11 cellular contexts compared by ENCODE assay signal in genomic region chr9:99103505-99103904, GRCh38. TPM values are rescaled to one million over a fixed set of nuclear protein-coding genes. Genes with fewer than 3 reads are reported as not detected.
DNase-seq lines count a peak whose midpoint lies in the region; ATAC-seq, FAIRE-seq and TF ChIP-seq lines count a peak whose summit lies in the region.
"Had no signal": no experiment of that assay in that cellular context is flagged by ENCODE, and none has a peak within 500 bp of the region (broad histone marks: within the 10 kb centered on the region; RNA-seq: fewer than 3 reads in every experiment).

No MANE protein-coding gene starts in this region.

- peak overlapping the region; percentile 87 for H3K4me3 Mint-ChIP-seq in T-helper 1 cell treated with Interleukin-12 subunit alpha and Interleukin-12 subunit beta and Interleukin-4 antibody, amounts not matched to agents 30 μg/mL and 1 μg/mL, for 36 hours
- peak overlapping the region; percentile 89 for H3K4me3 Mint-ChIP-seq in stimulated activated memory B cell treated with anti-CD40 and anti-IgM and Interleukin-4, amounts not matched to agents 10 μg/mL and 1 μg/mL and 100 μg/mL, for 72 hours

- peak overlapping the region; percentile 92 for H3K27ac Mint-ChIP-seq in T-helper 1 cell treated with Interleukin-12 subunit alpha and Interleukin-12 subunit beta and Interleukin-4 antibody, amounts not matched to agents 30 μg/mL and 1 μg/mL, for 36 hours
- H3K27ac Mint-ChIP-seq in stimulated activated memory B cell treated with anti-CD40 and anti-IgM and Interleukin-4, amounts not matched to agents 10 μg/mL and 1 μg/mL and 100 μg/mL, for 72 hours = peak overlapping the region; percentile 81

- H3K4me1 Mint-ChIP-seq in T-helper 1 cell treated with Interleukin-12 subunit alpha and Interleukin-12 subunit beta and Interleukin-4 antibody, amounts not matched to agents 30 μg/mL and 1 μg/mL, for 36 hours (ENCODE audit: low read depth) = peaks cover 54% of the 10 kb centered on the region
- peaks cover 43% of the 10 kb centered on the region for H3K4me1 Mint-ChIP-seq in stimulated activated memory B cell treated with anti-CD40 and anti-IgM and Interleukin-4, amounts not matched to agents 10 μg/mL and 1 μg/mL and 100 μg/mL, for 72 hours

- no peak for TF ChIP-seq POLR2A in GM12892 (IDR thresholded peaks at IDR 0.05; ENCODE audit: low read depth, low read length)

- no peaks in the 10 kb centered on the region for H3K27me3 Mint-ChIP-seq in T-helper 1 cell treated with Interleukin-12 subunit alpha and Interleukin-12 subunit beta and Interleukin-4 antibody, amounts not matched to agents 30 μg/mL and 1 μg/mL, for 36 hours (ENCODE audit: low read depth)
- no peaks in the 10 kb centered on the region for H3K27me3 Mint-ChIP-seq in stimulated activated memory B cell treated with anti-CD40 and anti-IgM and Interleukin-4, amounts not matched to agents 10 μg/mL and 1 μg/mL and 100 μg/mL, for 72 hours

- H3K4me3 ChIP-seq in adipocyte (ENCODE audit: low read length) = peak overlapping the region; percentile 86

- H3K9me3 ChIP-seq in adipocyte (ENCODE audit: control insufficient read depth, low read length) = no peaks in the 10 kb centered on the region
- H3K9me3 ChIP-seq: testis had no signal

- no peaks in the 10 kb centered on the region for H3K27me3 ChIP-seq in adipocyte (replicated peaks; ENCODE audit: control insufficient read depth, insufficient read depth, low read length)
- H3K27me3 ChIP-seq: testis had no signal

- peak overlapping the region; percentile 87 for H3K9ac ChIP-seq in adipocyte (ENCODE audit: low read length)

- H3K9me3 Mint-ChIP-seq in T-helper 1 cell treated with Interleukin-12 subunit alpha and Interleukin-12 subunit beta and Interleukin-4 antibody, amounts not matched to agents 30 μg/mL and 1 μg/mL, for 36 hours = peaks cover 15% of the 10 kb centered on the region
- H3K9me3 Mint-ChIP-seq in stimulated activated memory B cell treated with anti-CD40 and anti-IgM and Interleukin-4, amounts not matched to agents 10 μg/mL and 1 μg/mL and 100 μg/mL, for 72 hours = peaks cover 2% of the 10 kb centered on the region

- peaks cover 32% of the 10 kb centered on the region for H3K36me3 Mint-ChIP-seq in T-helper 1 cell treated with Interleukin-12 subunit alpha and Interleukin-12 subunit beta and Interleukin-4 antibody, amounts not matched to agents 30 μg/mL and 1 μg/mL, for 36 hours (ENCODE audit: low read depth)
- H3K36me3 Mint-ChIP-seq in stimulated activated memory B cell treated with anti-CD40 and anti-IgM and Interleukin-4, amounts not matched to agents 10 μg/mL and 1 μg/mL and 100 μg/mL, for 72 hours = no peaks in the 10 kb centered on the region

- no peak for FAIRE-seq in GM12892 (lab: Jason Lieb, UNC)
- FAIRE-seq: A204.1 had no signal

- peaks cover 38% of the 10 kb centered on the region for H3K4me1 ChIP-seq in adipocyte (ENCODE audit: control insufficient read depth, insufficient read depth, low read length)

- ATAC-seq in stimulated activated memory B cell treated with anti-CD40 and anti-IgM and Interleukin-4, amounts not matched to agents 10 μg/mL and 1 μg/mL and 100 μg/mL, for 72 hours = no peak

- H3K36me3 ChIP-seq in adipocyte (ENCODE audit: control insufficient read depth, insufficient read depth, low read length, severe bottlenecking) = no peaks in the 10 kb centered on the region

- DNase-seq in T-helper 1 cell (no peak), adipocyte (ENCODE audit: low read depth) (peak; percentile 19), kidney tubule cell (ENCODE audit: low spot score) (peak; percentile 10), MV-4-11 (lab: John Stamatoyannopoulos, UW) (no peak), DMS153 treated with DMSO at 0.1 percent for 48 hours (lab: John Stamatoyannopoulos, UW; ENCODE audit: unreplicated experiment) (no peak), GM12892 (ENCODE audit: insufficient read length) (no peak)
- DNase-seq: NCI-H1092 treated with DMSO at 0.1 percent for 48 hours had no signal

RNA-seq across cellular contexts. Expression of gene TGFBR1, which starts 1.4 kb away (rescaled TPM):
- polyA plus RNA-seq in GM12892 (2012; ENCODE audit: missing spikeins) = 15.0 TPM

Comparison
In these comparisons a context has a peak if more than half of its experiments do, and no peak if none do; other contexts are left out.
1. DNase-seq: peak in adipocyte (single experiment) and kidney tubule cell (single experiment); none in T-helper 1 cell (0 of 5), MV-4-11 (single experiment), DMS153 treated with DMSO at 0.1 percent for 48 hours (single experiment) and GM12892 (single experiment).